ENCODE assay signal across 11 cellular contexts in the genomic region with DNA sequence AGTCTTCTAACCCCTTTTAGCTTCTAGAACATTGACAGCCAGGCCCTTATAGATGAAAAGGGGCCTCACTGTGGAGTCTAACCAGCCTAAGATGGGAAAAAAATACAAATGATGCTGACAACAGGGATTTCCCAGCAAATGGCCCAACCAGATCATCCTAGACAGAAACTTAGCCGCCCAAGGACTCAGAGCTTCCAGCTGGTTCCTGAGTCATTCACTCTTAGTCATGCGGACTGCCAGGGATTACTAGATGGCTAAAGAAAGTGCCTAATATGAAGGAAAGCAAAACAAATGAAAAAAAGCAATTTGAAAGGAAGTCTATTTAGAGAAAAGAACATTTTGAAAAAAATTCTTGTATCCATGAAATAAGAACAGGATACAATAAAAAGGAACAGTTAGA. TPM values are rescaled to one million over a fixed set of nuclear protein-coding genes. Genes with fewer than 3 reads are reported as not detected.
DNase-seq lines count a peak whose midpoint lies in the region; ATAC-seq and TF ChIP-seq lines count a peak whose summit lies in the region.
"Had no signal": no experiment of that assay in that cellular context is flagged by ENCODE, and none has a peak within 500 bp of the region (broad histone marks: within the 10 kb centered on the region; RNA-seq: fewer than 3 reads in every experiment).

No MANE protein-coding gene starts in this region.

- H3K27ac ChIP-seq in foreskin keratinocyte (peak overlapping the region; percentile 97), neural progenitor cell (no peak overlapping the region), suprapubic skin (no peak overlapping the region)
- H3K27ac ChIP-seq: thoracic aorta had no signal

- CTCF ChIA-PET in activated naive CD4-positive, alpha-beta T cell treated with anti-CD3 and anti-CD28 coated beads for 36 hours (lab: Charles Lee), result interaction anchor here (0.9 to 1.8 kb wide), 5 partner anchors 9 to 34 kb away, joined by 3 to 5 read pairs (median 4); no protein-coding TSS in a partner anchor

- peaks cover 4% of the 10 kb centered on the region for H3F3A ChIP-seq in neural progenitor cell (ENCODE audit: low read depth)

- H3K9me3 ChIP-seq in neural progenitor cell (ENCODE audit: low read depth) (no peaks in the 10 kb centered on the region), suprapubic skin (no peaks in the 10 kb centered on the region)

- H3K36me3 ChIP-seq in neural progenitor cell, result no peaks in the 10 kb centered on the region
- peaks cover 10% of the 10 kb centered on the region for H3K36me3 ChIP-seq in suprapubic skin
- H3K36me3 ChIP-seq: thoracic aorta had no signal

- H4K20me1 ChIP-seq in neural progenitor cell (ENCODE audit: low read depth), result peaks cover 33% of the 10 kb centered on the region

- H3K4me2 ChIP-seq in neural progenitor cell, result no peak overlapping the region

- H3K4me1 ChIP-seq in foreskin keratinocyte, result peaks cover 43% of the 10 kb centered on the region
- H3K4me1 ChIP-seq in neural progenitor cell, result peaks cover 15% of the 10 kb centered on the region
- peaks cover 38% of the 10 kb centered on the region for H3K4me1 ChIP-seq in suprapubic skin

- H3K27me3 Mint-ChIP-seq in activated naive CD4-positive, alpha-beta T cell treated with anti-CD3 and anti-CD28 coated beads for 36 hours (ENCODE audit: low read depth), result no peaks in the 10 kb centered on the region
- no peaks in the 10 kb centered on the region for H3K27me3 Mint-ChIP-seq in activated naive CD4-positive, alpha-beta T cell treated with anti-CD3 and anti-CD28 coated beads, Interleukin-2, amount 50 U/mL, for 24 hours
- H3K27me3 Mint-ChIP-seq in type B pancreatic cell, result no peaks in the 10 kb centered on the region
- peaks cover 9% of the 10 kb centered on the region for H3K27me3 Mint-ChIP-seq in neural progenitor cell (ENCODE audit: insufficient read depth, low read depth)

- peaks cover 30% of the 10 kb centered on the region for H3K36me3 Mint-ChIP-seq in activated naive CD4-positive, alpha-beta T cell treated with anti-CD3 and anti-CD28 coated beads for 36 hours (ENCODE audit: low read depth)
- H3K36me3 Mint-ChIP-seq in activated naive CD4-positive, alpha-beta T cell treated with anti-CD3 and anti-CD28 coated beads, Interleukin-2, amount 50 U/mL, for 24 hours, result peaks cover 17% of the 10 kb centered on the region
- H3K36me3 Mint-ChIP-seq in type B pancreatic cell, result peaks cover 32% of the 10 kb centered on the region
- peaks cover 42% of the 10 kb centered on the region for H3K36me3 Mint-ChIP-seq in neural progenitor cell

- 54% methylated on average over 2 of the region's 2 CpGs for WGBS in suprapubic skin

- peak; percentile 58 for DNase-seq in activated naive CD4-positive, alpha-beta T cell treated with anti-CD3 and anti-CD28 coated beads for 36 hours
- no peak for DNase-seq in activated naive CD4-positive, alpha-beta T cell treated with anti-CD3 and anti-CD28 coated beads, Interleukin-2, amount 50 U/mL, for 16 hours
- DNase-seq in foreskin keratinocyte (peak; percentile 91 to 94), type B pancreatic cell (ENCODE audit: extremely low spot score, unreplicated experiment) (no peak), neural progenitor cell (ENCODE audit: low spot score) (no peak), suprapubic skin (ENCODE audit: low spot score in 2 of 2) (no peak)
- DNase-seq: NCI-H1694 had no signal

- H3K4me3 ChIP-seq in neural progenitor cell, result no peak overlapping the region
- no peak overlapping the region for H3K4me3 ChIP-seq in suprapubic skin
- H3K4me3 ChIP-seq: skin epidermis, thoracic aorta had no signal

- TF ChIP-seq POLR2A in suprapubic skin (IDR thresholded peaks at IDR 0.05), result no peak

- peaks cover 11% of the 10 kb centered on the region for H3K9me3 Mint-ChIP-seq in activated naive CD4-positive, alpha-beta T cell treated with anti-CD3 and anti-CD28 coated beads for 36 hours
- peaks cover 5% of the 10 kb centered on the region for H3K9me3 Mint-ChIP-seq in activated naive CD4-positive, alpha-beta T cell treated with anti-CD3 and anti-CD28 coated beads, Interleukin-2, amount 50 U/mL, for 24 hours
- H3K9me3 Mint-ChIP-seq in type B pancreatic cell, result peaks cover 14% of the 10 kb centered on the region
- peaks cover 25% of the 10 kb centered on the region for H3K9me3 Mint-ChIP-seq in neural progenitor cell

- intact Hi-C loops in activated naive CD4-positive, alpha-beta T cell treated with anti-CD3 and anti-CD28 coated beads for 36 hours (cut with micrococcal nuclease), result loop anchor here (10.0 kb wide), 1 partner anchor 1143 kb away; no protein-coding TSS in a partner anchor

- H3K79me2 ChIP-seq in neural progenitor cell (ENCODE audit: low read depth), result peaks cover 90% of the 10 kb centered on the region

- ATAC-seq in foreskin keratinocyte, result peak; percentile 89
- ATAC-seq in GM19023 (IDR thresholded peaks at IDR 0.05; ENCODE audit: unreplicated experiment), result no peak

- no peak for TF ChIP-seq CTCF in foreskin keratinocyte (conservative IDR thresholded peaks at IDR 0.05)
- TF ChIP-seq CTCF in type B pancreatic cell (conservative IDR thresholded peaks at IDR 0.05), result no peak
- no peak for TF ChIP-seq CTCF in neural progenitor cell (IDR thresholded peaks at IDR 0.05)
- TF ChIP-seq CTCF in suprapubic skin (IDR thresholded peaks at IDR 0.05), result no peak

- no peak for TF ChIP-seq EP300 in suprapubic skin (IDR thresholded peaks at IDR 0.05)

- H3K9ac ChIP-seq in neural progenitor cell, result no peak overlapping the region

- peaks cover 73% of the 10 kb centered on the region for H3K4me1 Mint-ChIP-seq in activated naive CD4-positive, alpha-beta T cell treated with anti-CD3 and anti-CD28 coated beads for 36 hours (ENCODE audit: low read depth)
- peaks cover 79% of the 10 kb centered on the region for H3K4me1 Mint-ChIP-seq in activated naive CD4-positive, alpha-beta T cell treated with anti-CD3 and anti-CD28 coated beads, Interleukin-2, amount 50 U/mL, for 24 hours
- H3K4me1 Mint-ChIP-seq in type B pancreatic cell (ENCODE audit: unreplicated experiment), result peaks cover 25% of the 10 kb centered on the region
- peaks cover 25% of the 10 kb centered on the region for H3K4me1 Mint-ChIP-seq in neural progenitor cell

- no peak overlapping the region for H3K4me3 Mint-ChIP-seq in activated naive CD4-positive, alpha-beta T cell treated with anti-CD3 and anti-CD28 coated beads for 36 hours
- peak overlapping the region; percentile 74 for H3K4me3 Mint-ChIP-seq in activated naive CD4-positive, alpha-beta T cell treated with anti-CD3 and anti-CD28 coated beads, Interleukin-2, amount 50 U/mL, for 24 hours
- H3K4me3 Mint-ChIP-seq in type B pancreatic cell (no peak overlapping the region), neural progenitor cell (no peak overlapping the region)

- peak overlapping the region; percentile 88 for H3K27ac Mint-ChIP-seq in activated naive CD4-positive, alpha-beta T cell treated with anti-CD3 and anti-CD28 coated beads for 36 hours
- peak overlapping the region; percentile 95 for H3K27ac Mint-ChIP-seq in activated naive CD4-positive, alpha-beta T cell treated with anti-CD3 and anti-CD28 coated beads, Interleukin-2, amount 50 U/mL, for 24 hours
- H3K27ac Mint-ChIP-seq in type B pancreatic cell (peak overlapping the region; percentile 15), neural progenitor cell (no peak overlapping the region)

- H2AFZ ChIP-seq in neural progenitor cell (replicated peaks), result no peak overlapping the region

- H3K27me3 ChIP-seq in foreskin keratinocyte (no peaks in the 10 kb centered on the region), neural progenitor cell (no peaks in the 10 kb centered on the region), suprapubic skin (no peaks in the 10 kb centered on the region)

RNA-seq across cellular contexts. Expression of gene TSPAN14, which starts 23.7 kb away (rescaled TPM):
- 10 to 100 TPM; 33.5 to 35.5 TPM for total RNA-seq in activated naive CD4-positive, alpha-beta T cell treated with anti-CD3 and anti-CD28 coated beads for 36 hours
- total RNA-seq in foreskin keratinocyte (105 and 139 TPM in 2 replicates), type B pancreatic cell (ENCODE audit: low replicate concordance) (111 and 159 TPM in 2 replicates), neural progenitor cell (ENCODE audit: low replicate concordance) (32.7 and 68.9 TPM in 2 replicates), suprapubic skin (100 to 1,000 TPM in 3 of 4 donors, 10 to 100 TPM in 1; 99.7 to 145 (median 122) TPM)
- polyA plus RNA-seq in foreskin keratinocyte, result 76.4 and 110 TPM in 2 replicates

RNA-seq across cellular contexts. Expression of gene SH2D4B, which starts 59.9 kb away (rescaled TPM):
- under 1 TPM; 0.05 to 0.10 TPM for total RNA-seq in activated naive CD4-positive, alpha-beta T cell treated with anti-CD3 and anti-CD28 coated beads for 36 hours
- total RNA-seq in foreskin keratinocyte (not detected in 2 replicates), type B pancreatic cell (ENCODE audit: low replicate concordance) (0.07 and 0.10 TPM in 2 replicates), neural progenitor cell (ENCODE audit: low replicate concordance) (0.06 and 0.11 TPM in 2 replicates), suprapubic skin (under 1 TPM in 2 of 4 donors, not detected in 2; 0.18 to 0.23 TPM)
- 0.02 TPM in 1 of 2 replicates, not detected in the other for polyA plus RNA-seq in foreskin keratinocyte

Comparison
In these comparisons a context has a peak if more than half of its experiments do, and no peak if none do; other contexts are left out.
1. DNase-seq: peak in activated naive CD4-positive, alpha-beta T cell treated with anti-CD3 and anti-CD28 coated beads for 36 hours (single experiment) and foreskin keratinocyte (2 of 2); none in activated naive CD4-positive, alpha-beta T cell treated with anti-CD3 and anti-CD28 coated beads, Interleukin-2, amount 50 U/mL, for 16 hours (single experiment), type B pancreatic cell (single experiment), neural progenitor cell (single experiment) and suprapubic skin (0 of 2).